27 cellular contexts compared by ENCODE assay signal in the genomic region with DNA sequence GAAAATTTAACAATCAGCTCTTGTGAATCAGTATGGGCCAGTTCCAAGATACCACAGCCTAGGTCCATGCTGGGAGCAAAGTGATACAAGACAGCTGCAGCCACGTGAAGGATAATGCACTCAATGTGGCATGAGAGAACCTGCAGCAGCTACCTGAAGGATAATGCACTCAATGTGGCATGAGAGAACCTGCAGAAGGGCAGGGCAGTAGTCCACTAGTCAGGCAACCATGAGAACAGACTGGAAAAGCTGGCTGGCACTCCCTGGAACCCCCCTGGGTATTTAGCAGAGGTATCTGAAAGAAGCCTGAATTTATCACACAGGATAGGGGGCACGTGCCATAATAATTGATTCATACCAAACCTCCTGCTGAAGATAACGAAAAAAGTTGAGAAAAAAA.
DNase-seq lines count a peak whose midpoint lies in the region; ATAC-seq, FAIRE-seq and TF ChIP-seq lines count a peak whose summit lies in the region.
"Had no signal": no experiment of that assay in that cellular context is flagged by ENCODE, and none has a peak within 500 bp of the region (broad histone marks: within the 10 kb centered on the region; RNA-seq: fewer than 3 reads in every experiment).

No MANE protein-coding gene starts in this region.

- no peaks in the 10 kb centered on the region for H3K27me3 ChIP-seq in uterus
- H3K27me3 ChIP-seq: BE2C; BLaER1 treated with 17β-estradiol and CSF1 and Interleukin-3, amounts not matched to agents 10 nM and 100 nM had no signal

- CTCF ChIA-PET in A549 (lab: Yijun Ruan, JAX), result interaction anchor here (0.8 kb wide), 1 partner anchor 21 kb away, joined by 3 read pairs; no protein-coding TSS in a partner anchor

- H3K4me1 Mint-ChIP-seq in nephron, result peaks cover 71% of the 10 kb centered on the region
- H3K4me1 Mint-ChIP-seq: CD8-positive, alpha-beta memory T cell had no signal

- no peak for TF ChIP-seq RAD21 in A549 (conservative IDR thresholded peaks at IDR 0.05 in 1 of 2, IDR thresholded peaks at IDR 0.05 in 1 of 2)

- H3K36me3 ChIP-seq in uterus, result no peaks in the 10 kb centered on the region
- H3K36me3 ChIP-seq: BE2C, HAP-1 had no signal

- H3K9me3 Mint-ChIP-seq in nephron, result peaks cover 4% of the 10 kb centered on the region
- H3K9me3 Mint-ChIP-seq: CD14-positive monocyte; CD4-positive, alpha-beta T cell; CD8-positive, alpha-beta memory T cell; HFFc6 had no signal

- 54% methylated on average over 3 of the region's 3 CpGs for WGBS in A549 (ENCODE audit: missing lambda C conversion rate)

- H3K4me2 ChIP-seq in A549, result no peak overlapping the region
- H3K4me2 ChIP-seq: BLaER1 treated with 17β-estradiol and CSF1 and Interleukin-3, amounts not matched to agents 10 nM and 100 nM had no signal

- H3K27ac ChIP-seq in A549 (no peak overlapping the region), uterus (peak overlapping the region; percentile 94 to 97)
- H3K27ac ChIP-seq: 22Rv1; BLaER1 treated with 17β-estradiol and CSF1 and Interleukin-3, amounts not matched to agents 10 nM and 100 nM had no signal

- TF ChIP-seq CTCF in A549 (IDR thresholded peaks at IDR 0.05) (no peak), epithelial cell of esophagus (IDR thresholded peaks at IDR 0.05; ENCODE audit: insufficient read depth, low read depth, low read length, missing control alignments) (no peak), nephron (IDR thresholded peaks at IDR 0.05; ENCODE audit: unreplicated experiment in 3 of 3) (no peak), uterus (IDR thresholded peaks at IDR 0.05) (no peak)

- peak; percentile 23 for FAIRE-seq in A549 (lab: Jason Lieb, UNC)
- FAIRE-seq: A204.1, D721Med, GM12878, GM19239, H54 had no signal

- POLR2A ChIA-PET in A549 (lab: Yijun Ruan, JAX), result no interaction called here

- TF ChIP-seq EP300 in A549 (IDR thresholded peaks at IDR 0.05), result no peak

- DNase-seq in A549 (ENCODE audit: low read depth in 1 of 2, low spot score in 1 of 2) (no peak), epithelial cell of esophagus (ENCODE audit: low read depth) (peak; percentile 76), uterus (no peak), germinal center (ENCODE audit: low spot score) (no peak)
- DNase-seq in activated CD8-positive, alpha-beta memory T cell treated with anti-CD3 and anti-CD28 coated beads for 24 hours, result no peak
- DNase-seq: ACHN; AML-193; BE2C; CD4-positive, alpha-beta T cell; CD8-positive, alpha-beta memory T cell; DMS 273 treated with DMSO at 0.1 percent for 48 hours; DMS79; EL; GDM1; GOT3; HFFc6 had no signal

- intact Hi-C loops in uterus (cut with DNase I; ENCODE audit: low total_unique reads), result no loop called here

- H3K4me1 ChIP-seq in A549 (no peaks in the 10 kb centered on the region), uterus (peaks cover 0 to 15% of the 10 kb centered on the region in 2 donors)
- H3K4me1 ChIP-seq: BE2C; BLaER1 treated with 17β-estradiol and CSF1 and Interleukin-3, amounts not matched to agents 10 nM and 100 nM had no signal

- ATAC-seq in A549, result no peak
- ATAC-seq in GM21447 (IDR thresholded peaks at IDR 0.05; ENCODE audit: unreplicated experiment), result no peak
- ATAC-seq: GM12878 had no signal

- H3K27ac Mint-ChIP-seq in nephron, result peak overlapping the region in 2 of 3 experiments; percentile 61 to 74
- H3K27ac Mint-ChIP-seq: CD4-positive, alpha-beta T cell; CD8-positive, alpha-beta memory T cell; HFFc6 had no signal

- H3K4me3 Mint-ChIP-seq in nephron, result no peak overlapping the region
- H3K4me3 Mint-ChIP-seq: CD14-positive monocyte; CD4-positive, alpha-beta T cell; CD8-positive, alpha-beta memory T cell; HFFc6 had no signal

- no peaks in the 10 kb centered on the region for H3K27me3 Mint-ChIP-seq in nephron (ENCODE audit: low read depth)
- H3K27me3 Mint-ChIP-seq: CD4-positive, alpha-beta T cell; CD8-positive, alpha-beta memory T cell had no signal

- H3K36me3 Mint-ChIP-seq in nephron (ENCODE audit: low read depth), result peaks cover 3% of the 10 kb centered on the region
- H3K36me3 Mint-ChIP-seq: CD8-positive, alpha-beta memory T cell had no signal

- TF ChIP-seq POLR2A in A549 (IDR thresholded peaks at IDR 0.05; ENCODE audit: low read length), result no peak
- no peak for TF ChIP-seq POLR2A in uterus (IDR thresholded peaks at IDR 0.05)

- no peak overlapping the region for H3K4me3 ChIP-seq in A549
- H3K4me3 ChIP-seq in epithelial cell of esophagus (ENCODE audit: low read length), result no peak overlapping the region
- H3K4me3 ChIP-seq in uterus, result no peak overlapping the region
- H3K4me3 ChIP-seq: BLaER1 treated with 17β-estradiol and CSF1 and Interleukin-3, amounts not matched to agents 10 nM and 100 nM; GM12878; HAP-1 had no signal

- no peaks in the 10 kb centered on the region for H3K9me3 ChIP-seq in A549
- H3K9me3 ChIP-seq in uterus, result no peaks in the 10 kb centered on the region
- H3K9me3 ChIP-seq: BE2C; BLaER1 treated with 17β-estradiol and CSF1 and Interleukin-3, amounts not matched to agents 10 nM and 100 nM; HAP-1 had no signal

TF ChIP-seq in A549, 52 proteins besides CTCF, POLR2A, EP300 and RAD21:
- TF ChIP-seq ZSCAN20 (CRISPR knock-in tag; IDR thresholded peaks at IDR 0.05), result no peak
- TF ChIP-seq, protein P1, sequence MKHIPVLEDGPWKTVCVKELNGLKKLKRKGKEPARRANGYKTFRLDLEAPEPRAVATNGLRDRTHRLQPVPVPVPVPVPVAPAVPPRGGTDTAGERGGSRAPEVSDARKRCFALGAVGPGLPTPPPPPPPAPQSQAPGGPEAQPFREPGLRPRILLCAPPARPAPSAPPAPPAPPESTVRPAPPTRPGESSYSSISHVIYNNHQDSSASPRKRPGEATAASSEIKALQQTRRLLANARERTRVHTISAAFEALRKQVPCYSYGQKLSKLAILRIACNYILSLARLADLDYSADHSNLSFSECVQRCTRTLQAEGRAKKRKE (CRISPR knock-in tag; IDR thresholded peaks at IDR 0.05; ENCODE audit: low read depth), result no peak
- TF ChIP-seq FOXS1 (CRISPR knock-in tag; IDR thresholded peaks at IDR 0.05), result no peak
- no peak for TF ChIP-seq SREBF2 (IDR thresholded peaks at IDR 0.05)
- TF ChIP-seq SMC3 (IDR thresholded peaks at IDR 0.05), result no peak
- no peak for TF ChIP-seq HES2 (IDR thresholded peaks at IDR 0.05)
- no peak for TF ChIP-seq ZFP36 (IDR thresholded peaks at IDR 0.05; ENCODE audit: borderline replicate concordance, partially characterized antibody)
- TF ChIP-seq FOSB (CRISPR knock-in tag; IDR thresholded peaks at IDR 0.05), result no peak
- TF ChIP-seq CEBPB (IDR thresholded peaks at IDR 0.05), result no peak
- no peak for TF ChIP-seq CHD4 (IDR thresholded peaks at IDR 0.05; ENCODE audit: borderline replicate concordance)
- TF ChIP-seq CBX8 (IDR thresholded peaks at IDR 0.05), result no peak
- TF ChIP-seq, protein P2, sequence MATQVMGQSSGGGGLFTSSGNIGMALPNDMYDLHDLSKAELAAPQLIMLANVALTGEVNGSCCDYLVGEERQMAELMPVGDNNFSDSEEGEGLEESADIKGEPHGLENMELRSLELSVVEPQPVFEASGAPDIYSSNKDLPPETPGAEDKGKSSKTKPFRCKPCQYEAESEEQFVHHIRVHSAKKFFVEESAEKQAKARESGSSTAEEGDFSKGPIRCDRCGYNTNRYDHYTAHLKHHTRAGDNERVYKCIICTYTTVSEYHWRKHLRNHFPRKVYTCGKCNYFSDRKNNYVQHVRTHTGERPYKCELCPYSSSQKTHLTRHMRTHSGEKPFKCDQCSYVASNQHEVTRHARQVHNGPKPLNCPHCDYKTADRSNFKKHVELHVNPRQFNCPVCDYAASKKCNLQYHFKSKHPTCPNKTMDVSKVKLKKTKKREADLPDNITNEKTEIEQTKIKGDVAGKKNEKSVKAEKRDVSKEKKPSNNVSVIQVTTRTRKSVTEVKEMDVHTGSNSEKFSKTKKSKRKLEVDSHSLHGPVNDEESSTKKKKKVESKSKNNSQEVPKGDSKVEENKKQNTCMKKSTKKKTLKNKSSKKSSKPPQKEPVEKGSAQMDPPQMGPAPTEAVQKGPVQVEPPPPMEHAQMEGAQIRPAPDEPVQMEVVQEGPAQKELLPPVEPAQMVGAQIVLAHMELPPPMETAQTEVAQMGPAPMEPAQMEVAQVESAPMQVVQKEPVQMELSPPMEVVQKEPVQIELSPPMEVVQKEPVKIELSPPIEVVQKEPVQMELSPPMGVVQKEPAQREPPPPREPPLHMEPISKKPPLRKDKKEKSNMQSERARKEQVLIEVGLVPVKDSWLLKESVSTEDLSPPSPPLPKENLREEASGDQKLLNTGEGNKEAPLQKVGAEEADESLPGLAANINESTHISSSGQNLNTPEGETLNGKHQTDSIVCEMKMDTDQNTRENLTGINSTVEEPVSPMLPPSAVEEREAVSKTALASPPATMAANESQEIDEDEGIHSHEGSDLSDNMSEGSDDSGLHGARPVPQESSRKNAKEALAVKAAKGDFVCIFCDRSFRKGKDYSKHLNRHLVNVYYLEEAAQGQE (IDR thresholded peaks at IDR 0.05), result no peak
- no peak for TF ChIP-seq NFE2L2 (conservative IDR thresholded peaks at IDR 0.05; ENCODE audit: low read length)
TF ChIP-seq in A549: peak in this region for 0.

Comparison
In these comparisons a context has a peak if more than half of its experiments do, and no peak if none do; other contexts are left out.
1. H3K27ac ChIP-seq: peak in uterus (2 of 2); none in A549 (0 of 2).